Comparison of ENCODE assay signal across 8 cellular contexts in the genomic region with DNA sequence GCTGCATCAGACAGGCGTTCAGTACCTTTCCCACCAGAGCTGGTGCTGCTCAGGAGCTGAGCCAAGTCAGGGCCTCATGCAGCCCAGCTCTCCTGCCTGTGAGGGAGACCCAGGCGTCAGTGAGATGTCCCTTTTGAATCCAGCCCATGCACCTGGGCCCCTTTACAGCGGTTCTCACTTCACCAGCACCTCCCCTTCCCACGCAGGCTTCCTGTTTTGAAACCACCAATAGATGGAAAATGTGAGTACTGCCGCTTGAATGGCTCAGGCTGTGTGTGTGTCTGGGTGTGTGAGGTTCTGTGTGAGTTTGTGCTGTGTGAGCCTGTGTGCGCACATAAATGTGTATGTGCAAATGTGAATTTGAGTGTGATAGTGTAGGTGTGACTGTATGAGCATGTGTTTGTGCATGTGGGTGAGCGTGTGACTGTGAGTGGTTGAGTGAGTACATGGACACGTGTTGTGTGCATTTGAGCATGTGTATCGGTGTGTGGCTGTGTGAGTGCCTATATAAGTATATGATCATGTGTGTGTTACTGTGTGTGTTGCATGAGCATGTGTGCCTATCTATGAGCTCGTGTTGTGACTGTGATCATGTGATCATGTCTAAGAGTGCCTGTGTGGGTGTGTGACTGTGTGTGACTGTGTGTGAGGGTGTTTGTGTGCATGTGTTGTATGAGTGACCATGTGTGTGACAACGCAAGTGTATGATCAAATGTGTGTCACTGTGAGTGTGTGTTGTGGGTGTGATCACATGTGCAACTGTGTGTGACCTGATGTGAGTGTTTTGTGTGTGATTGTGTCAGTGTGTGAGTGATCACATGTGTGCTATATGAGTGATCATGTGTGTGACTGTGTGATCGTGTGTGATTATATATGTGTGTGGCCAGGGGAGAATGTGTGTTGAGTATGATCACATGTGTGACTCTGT.
A peak's percentile ranks its signal among the peaks of the same experiment; 100 is the strongest.
DNase-seq lines count a peak whose midpoint lies in the region; ATAC-seq and TF ChIP-seq lines count a peak whose summit lies in the region.

No MANE protein-coding gene starts in this region.

- peaks cover 77% of the 10 kb centered on the region for H3K4me1 ChIP-seq in CD4-positive, alpha-beta memory T cell (ENCODE audit: insufficient read depth, low read length)
- no peaks in the 10 kb centered on the region; the same call in 1 of the 2 replicates for H3K4me1 ChIP-seq in Panc1 (ENCODE audit: control insufficient read depth, insufficient read depth, low read length)

- H3K27me3 ChIP-seq in CD4-positive, alpha-beta memory T cell (ENCODE audit: insufficient read depth, low read length) = no peaks in the 10 kb centered on the region
- no peaks in the 10 kb centered on the region for H3K27me3 ChIP-seq in Panc1 (ENCODE audit: control insufficient read depth, insufficient read depth, low read length)

- no peak for TF ChIP-seq CTCF in Panc1 (IDR thresholded peaks at IDR 0.05)

- ATAC-seq in GM21825 (IDR thresholded peaks at IDR 0.05; ENCODE audit: unreplicated experiment) = peak; percentile 50
- ATAC-seq in Panc1 = 0 out of 2 replicates have a peak, but pooled peaks have one; percentile 10

- POLR2A ChIA-PET in CD4-positive, alpha-beta memory T cell (lab: Charles Lee; ENCODE audit: partially characterized antibody) = interaction anchor here (1.0 to 9.5 kb wide), 14 partner anchors 10 to 318 kb away, joined by 3 to 131 read pairs (median 36); partner anchors contain the start of gene UBASH3B
- POLR2A ChIA-PET in Panc1 (lab: Charles Lee) = no interaction called here

- H3K27ac ChIP-seq in CD4-positive, alpha-beta memory T cell (ENCODE audit: low read depth, low read length) = peak overlapping the region; percentile 59
- H3K27ac ChIP-seq in Panc1 (ENCODE audit: low read length) = no peak overlapping the region
- peak overlapping the region in 12 of 21 experiments; percentile 4 to 88 (median 54) for H3K27ac ChIP-seq in skin epidermis

- CTCF ChIA-PET in CD4-positive, alpha-beta memory T cell (lab: Charles Lee; ENCODE audit: partially characterized antibody) = interaction anchor here (0.6 to 19.9 kb wide), 8 partner anchors 11 to 112 kb away, joined by 3 to 472 read pairs (median 3); partner anchors contain the start of gene UBASH3B
- CTCF ChIA-PET in Panc1 (lab: Charles Lee) = no interaction called here

- no peak overlapping the region for H3K27ac Mint-ChIP-seq in CD4-positive, alpha-beta memory T cell

- peak overlapping the region in 1 of 2 donors; percentile 41 for H3K4me3 ChIP-seq in CD4-positive, alpha-beta memory T cell (ENCODE audit: low read length in 2 of 2)
- H3K4me3 ChIP-seq in Panc1 (ENCODE audit: low read depth in 2 of 2, low read length in 2 of 2) (no peak overlapping the region), skin epidermis (no peak overlapping the region)

- H3K36me3 ChIP-seq in CD4-positive, alpha-beta memory T cell (ENCODE audit: insufficient read depth, low read length) = no peaks in the 10 kb centered on the region
- H3K36me3 ChIP-seq in Panc1 (ENCODE audit: control insufficient read depth, insufficient read depth, low read length) = no peaks in the 10 kb centered on the region

- BruUV-seq in Panc1 (replicated peaks; lab: Mats Ljungman, UMichigan) = no TSS peak

- in situ Hi-C loops in Panc1 (cut with HindIII; ENCODE audit: low pct_unique_long_range_greater_than_20kb, low sequenced_read_pairs) = no loop called here

- H3K9me3 Mint-ChIP-seq in CD4-positive, alpha-beta memory T cell = no peaks in the 10 kb centered on the region

- H3K4me1 Mint-ChIP-seq in CD4-positive, alpha-beta memory T cell = peaks cover 5 to 61% (median 30%) of the 10 kb centered on the region in 4 donors

- peaks cover 0 to 1% of the 10 kb centered on the region in 2 donors for H3K36me3 Mint-ChIP-seq in CD4-positive, alpha-beta memory T cell

- H3K27me3 Mint-ChIP-seq in CD4-positive, alpha-beta memory T cell = no peaks in the 10 kb centered on the region

- no peak overlapping the region for H3K4me3 Mint-ChIP-seq in CD4-positive, alpha-beta memory T cell

- DNase-seq in CD4-positive, alpha-beta memory T cell = peak; percentile 73 to 92 (median 78)
- DNase-seq in Panc1 (ENCODE audit: low read depth, low spot score) (no peak), GM19240 (ENCODE audit: insufficient read length, low spot score) (no peak), DMS153 (lab: John Stamatoyannopoulos, UW) (no peak), hepatic stellate cell (ENCODE audit: low spot score) (no peak)
- DNase-seq in activated T-helper 9 cell treated with anti-CD3 and anti-CD28 coated beads, Interleukin-2, amount 50 U/mL, for 16 hours (ENCODE audit: low read depth) = peak; percentile 65

- intact Hi-C loops in CD4-positive, alpha-beta memory T cell (cut with micrococcal nuclease) = loop anchor here (2.0 kb wide), 1 partner anchor 17 kb away; no protein-coding TSS in a partner anchor
- intact Hi-C loops in Panc1 (cut with micrococcal nuclease; ENCODE audit: unreplicated experiment) = no loop called here

- H3K9me3 ChIP-seq in CD4-positive, alpha-beta memory T cell (ENCODE audit: control insufficient read depth in 1 of 2, low read length in 2 of 2) = no peaks in the 10 kb centered on the region
- H3K9me3 ChIP-seq in Panc1 (ENCODE audit: control insufficient read depth, insufficient read depth, low read depth, low read length) = no peaks in the 10 kb centered on the region

Comparison
In these comparisons a context has a peak if more than half of its experiments do, and no peak if none do; other contexts are left out.
1. DNase-seq: peak in CD4-positive, alpha-beta memory T cell (5 of 5) and activated T-helper 9 cell treated with anti-CD3 and anti-CD28 coated beads, Interleukin-2, amount 50 U/mL, for 16 hours (single experiment); none in Panc1 (single experiment), GM19240 (single experiment), DMS153 (single experiment) and hepatic stellate cell (single experiment).